Comparison of ENCODE assay signal across 9 cellular contexts in the genomic region with DNA sequence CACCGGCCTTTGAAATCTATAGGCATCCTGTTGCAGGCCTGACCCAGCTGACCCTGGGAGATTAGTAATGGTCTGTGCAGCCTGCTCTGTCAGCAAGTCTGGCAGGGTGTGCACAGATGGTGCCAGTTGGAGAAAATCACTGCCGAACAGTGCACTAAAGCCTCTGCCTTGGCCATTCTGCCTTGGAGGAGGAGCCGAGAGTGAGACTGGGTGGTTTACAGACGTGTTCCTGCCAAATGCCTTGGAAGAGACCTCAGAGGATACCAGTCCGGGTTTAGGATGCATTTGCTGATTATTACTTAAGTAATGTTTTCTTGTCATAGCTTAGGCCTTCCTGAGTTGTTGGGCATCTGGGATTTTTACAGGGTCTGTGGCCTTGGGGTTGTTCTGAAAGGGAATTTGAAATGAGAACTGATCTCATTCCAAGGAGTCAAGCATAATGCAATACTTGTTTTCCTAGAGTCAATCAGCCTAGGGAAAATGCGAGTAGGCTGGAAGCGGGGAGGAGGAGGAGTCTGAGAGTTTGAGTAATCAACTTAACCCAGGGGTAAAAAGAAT.
DNase-seq lines count a peak whose midpoint lies in the region; ATAC-seq and TF ChIP-seq lines count a peak whose summit lies in the region.
"Had no signal": no experiment of that assay in that cellular context is flagged by ENCODE, and none has a peak within 500 bp of the region (broad histone marks: within the 10 kb centered on the region; RNA-seq: fewer than 3 reads in every experiment).

No MANE protein-coding gene starts in this region.

- H3K4me3 ChIP-seq in fibroblast of villous mesenchyme (ENCODE audit: low read depth, low read length) (no peak overlapping the region), parathyroid adenoma (ENCODE audit: low read depth, low read length) (no peak overlapping the region)

- H3K4me2 ChIP-seq in parathyroid adenoma (ENCODE audit: low read length): peak overlapping the region; percentile 34
- H3K4me2 ChIP-seq: KMS-11 had no signal

- POLR2A ChIA-PET in RWPE1 (lab: Yijun Ruan, JAX; ENCODE audit: low non-redundant PET): no interaction called here

- no peak for ATAC-seq in GM21723 (IDR thresholded peaks at IDR 0.05; ENCODE audit: unreplicated experiment)
- ATAC-seq in HG03159 (IDR thresholded peaks at IDR 0.05; ENCODE audit: unreplicated experiment): no peak
- no peak for ATAC-seq in GM19351 (IDR thresholded peaks at IDR 0.05; ENCODE audit: unreplicated experiment)

- H3K36me3 ChIP-seq in parathyroid adenoma (ENCODE audit: control insufficient read depth, insufficient read depth, low read length): no peaks in the 10 kb centered on the region

- H3K9ac ChIP-seq in parathyroid adenoma: no peak overlapping the region
- H3K9ac ChIP-seq: KMS-11 had no signal

- peak in 12 of 14 donors; percentile 7 to 61 (median 30) for DNase-seq in C1 segment of cervical spinal cord (lab: John Stamatoyannopoulos, UW)
- DNase-seq in RWPE1 (ENCODE audit: low spot score): peak; percentile 63
- peak; percentile 88 for DNase-seq in fibroblast of villous mesenchyme (ENCODE audit: low read depth)
- DNase-seq in activated gamma-delta T cell treated with Interleukin-2 at 50 U/mL for 16 hours: no peak

- H3K27ac ChIP-seq in RWPE1 (peak overlapping the region; percentile 86), parathyroid adenoma (no peak overlapping the region)
- H3K27ac ChIP-seq: KMS-11 had no signal

- peaks cover 9% of the 10 kb centered on the region for H3K4me1 ChIP-seq in parathyroid adenoma

- CTCF ChIA-PET in RWPE1 (lab: Yijun Ruan, JAX): interaction anchor here (0.6 to 0.7 kb wide), 2 partner anchors 123 to 737 kb away, joined by 3 to 4 read pairs; no protein-coding TSS in a partner anchor

- peak overlapping the region; percentile 61 for H2AFZ ChIP-seq in parathyroid adenoma

- no peaks in the 10 kb centered on the region for H3K79me2 ChIP-seq in parathyroid adenoma

- no peaks in the 10 kb centered on the region for H3K27me3 ChIP-seq in parathyroid adenoma (ENCODE audit: control insufficient read depth, insufficient read depth, low read length)

- no peak for TF ChIP-seq CTCF in RWPE1 (conservative IDR thresholded peaks at IDR 0.05; ENCODE audit: low read depth)
- no peak for TF ChIP-seq CTCF in fibroblast of villous mesenchyme (IDR thresholded peaks at IDR 0.05; ENCODE audit: insufficient read depth, low read depth, low read length)
- TF ChIP-seq CTCF in parathyroid adenoma (IDR thresholded peaks at IDR 0.05): no peak

- H3K9me3 ChIP-seq in parathyroid adenoma (ENCODE audit: control insufficient read depth, low read length): no peaks in the 10 kb centered on the region
